Comparison of ENCODE assay signal across 16 cellular contexts in the genomic region with DNA sequence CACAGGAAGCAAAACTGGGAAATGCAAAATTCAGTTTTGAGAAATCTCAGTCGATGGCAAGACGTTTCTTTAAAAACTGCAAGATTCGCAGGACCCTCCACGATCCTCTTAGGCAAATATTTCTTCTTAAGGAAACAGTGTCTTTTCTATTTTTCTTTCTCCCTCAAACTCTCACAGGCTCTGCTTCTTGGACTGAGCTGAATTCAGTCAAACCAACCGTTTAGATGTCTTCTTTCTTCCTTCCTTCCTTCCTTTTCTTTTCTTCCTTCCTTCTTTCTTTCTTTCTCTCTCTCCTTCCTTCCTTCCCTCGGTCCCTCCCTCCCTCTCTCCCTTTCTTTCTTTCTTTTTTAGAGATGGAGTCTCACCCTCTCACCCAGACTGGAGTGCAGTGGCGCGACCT.
DNase-seq lines count a peak whose midpoint lies in the region; ATAC-seq and TF ChIP-seq lines count a peak whose summit lies in the region.
"Had no signal": no experiment of that assay in that cellular context is flagged by ENCODE, and none has a peak within 500 bp of the region (broad histone marks: within the 10 kb centered on the region; RNA-seq: fewer than 3 reads in every experiment).

No MANE protein-coding gene starts in this region.

- H4K20me1 ChIP-seq in OCI-LY3 (ENCODE audit: insufficient read depth, low read length) (no peaks in the 10 kb centered on the region), osteoblast (ENCODE audit: insufficient read depth, low read length) (peaks cover 4% of the 10 kb centered on the region)

- peak overlapping the region; percentile 52 for H3K4me2 ChIP-seq in OCI-LY3 (ENCODE audit: low read length)
- peak overlapping the region; percentile 53 for H3K4me2 ChIP-seq in osteoblast (ENCODE audit: insufficient read depth, low read length)

- no peaks in the 10 kb centered on the region for H3K36me3 Mint-ChIP-seq in type B pancreatic cell
- H3K36me3 Mint-ChIP-seq: stimulated activated effector memory CD8-positive, alpha-beta T cell treated with anti-CD3 and anti-CD28 coated beads, Interleukin-12 subunit alpha, Interleukin-12 subunit beta, amount 100 ng/mL, for 72 hours had no signal

- ATAC-seq in GM21515 (IDR thresholded peaks at IDR 0.05; ENCODE audit: unreplicated experiment) = no peak
- ATAC-seq: activated T-cell treated with anti-CD3 and anti-CD28 coated beads, Interleukin-2, amount 50 U/mL, for 72 hours; stimulated activated effector memory CD8-positive, alpha-beta T cell treated with anti-CD3 and anti-CD28 coated beads, Interleukin-12 subunit alpha, Interleukin-12 subunit beta, amount 100 ng/mL, for 72 hours had no signal

- H3K9me3 ChIP-seq in OCI-LY3 (ENCODE audit: insufficient read depth, low read length) (no peaks in the 10 kb centered on the region), duodenal mucosa (ENCODE audit: control insufficient read depth in 1 of 2, low read length in 2 of 2) (no peaks in the 10 kb centered on the region), osteoblast (ENCODE audit: low read depth, low read length) (no peaks in the 10 kb centered on the region)

- no peaks in the 10 kb centered on the region for H3K79me2 ChIP-seq in OCI-LY3 (ENCODE audit: low read length)
- H3K79me2 ChIP-seq in osteoblast (ENCODE audit: insufficient read depth, low read length) = no peaks in the 10 kb centered on the region

- TF ChIP-seq CTCF in OCI-LY3 (IDR thresholded peaks at IDR 0.05; ENCODE audit: low read depth, low read length) = no peak
- no peak for TF ChIP-seq CTCF in osteoblast (IDR thresholded peaks at IDR 0.05; ENCODE audit: extremely low read depth, low read depth, low read length)
- TF ChIP-seq CTCF in type B pancreatic cell (conservative IDR thresholded peaks at IDR 0.05) = no peak

- H3K4me1 Mint-ChIP-seq in type B pancreatic cell (ENCODE audit: unreplicated experiment) = peaks cover 25% of the 10 kb centered on the region
- H3K4me1 Mint-ChIP-seq: stimulated activated effector memory CD8-positive, alpha-beta T cell treated with anti-CD3 and anti-CD28 coated beads, Interleukin-12 subunit alpha, Interleukin-12 subunit beta, amount 100 ng/mL, for 72 hours had no signal

- peak overlapping the region; percentile 64 for H3K4me3 ChIP-seq in OCI-LY3 (ENCODE audit: low read length)
- H3K4me3 ChIP-seq in duodenal mucosa (ENCODE audit: low read depth in 1 of 2, low read length in 2 of 2) = peak overlapping the region; percentile 12 to 13
- H3K4me3 ChIP-seq in osteoblast (ENCODE audit: insufficient read depth, low read length) = peak overlapping the region; percentile 50
- H3K4me3 ChIP-seq in H7 (ENCODE audit: insufficient read depth, low read depth, low read length) = no peak overlapping the region
- H3K4me3 ChIP-seq: cardiac muscle cell had no signal

- H2AFZ ChIP-seq in OCI-LY3 (ENCODE audit: low read depth, low read length) (no peak overlapping the region; the same call in 1 of the 2 replicates), osteoblast (ENCODE audit: low read length) (no peak overlapping the region)

- H3K27me3 ChIP-seq in OCI-LY3 (ENCODE audit: low read depth, low read length) (0 out of 2 replicates have a peak, but pooled peaks cover 8% of the 10 kb centered on the region), duodenal mucosa (ENCODE audit: control insufficient read depth in 1 of 2, insufficient read depth in 2 of 2, low read length in 2 of 2) (no peaks in the 10 kb centered on the region), osteoblast (ENCODE audit: insufficient read depth, low read length) (no peaks in the 10 kb centered on the region), H7 (ENCODE audit: control insufficient read depth, insufficient read depth, low read length) (no peaks in the 10 kb centered on the region)
- H3K27me3 ChIP-seq: cardiac muscle cell had no signal

- H3K27ac ChIP-seq in OCI-LY3 (ENCODE audit: low read length) (no peak overlapping the region), duodenal mucosa (ENCODE audit: low read depth, low read length) (no peak overlapping the region), osteoblast (ENCODE audit: low read depth, low read length) (no peak overlapping the region)
- H3K27ac ChIP-seq: cardiac muscle cell had no signal

- DNase-seq in osteoblast (ENCODE audit: insufficient read length, low spot score, missing footprints) (no peak), type B pancreatic cell (ENCODE audit: extremely low spot score, unreplicated experiment) (no peak), mucosa of gallbladder (ENCODE audit: low spot score) (no peak), H7 (no peak), HPDE6-E6E7 (ENCODE audit: extremely low spot score) (no peak)
- DNase-seq: activated naive CD4-positive, alpha-beta T cell treated with anti-CD3 and anti-CD28 coated beads for 36 hours; activated T-cell treated with anti-CD3 and anti-CD28 coated beads, Interleukin-2, amount 50 U/mL, for 72 hours; effector CD4-positive, alpha-beta T cell; GF-D8; NCI-H187; SW 1271 had no signal

- no peak overlapping the region for H3K4me3 Mint-ChIP-seq in type B pancreatic cell
- H3K4me3 Mint-ChIP-seq: activated naive CD4-positive, alpha-beta T cell treated with anti-CD3 and anti-CD28 coated beads for 36 hours; activated T-cell treated with anti-CD3 and anti-CD28 coated beads, Interleukin-2, amount 50 U/mL, for 72 hours; stimulated activated effector memory CD8-positive, alpha-beta T cell treated with anti-CD3 and anti-CD28 coated beads, Interleukin-12 subunit alpha, Interleukin-12 subunit beta, amount 100 ng/mL, for 72 hours had no signal

- H3K27ac Mint-ChIP-seq in type B pancreatic cell = peak overlapping the region; percentile 13
- H3K27ac Mint-ChIP-seq: activated naive CD4-positive, alpha-beta T cell treated with anti-CD3 and anti-CD28 coated beads for 36 hours; activated T-cell treated with anti-CD3 and anti-CD28 coated beads, Interleukin-2, amount 50 U/mL, for 72 hours; stimulated activated effector memory CD8-positive, alpha-beta T cell treated with anti-CD3 and anti-CD28 coated beads, Interleukin-12 subunit alpha, Interleukin-12 subunit beta, amount 100 ng/mL, for 72 hours had no signal

- peaks cover 20% of the 10 kb centered on the region for H3K4me1 ChIP-seq in OCI-LY3 (ENCODE audit: low read length)
- peaks cover 5 to 13% of the 10 kb centered on the region in 2 donors for H3K4me1 ChIP-seq in duodenal mucosa (ENCODE audit: control insufficient read depth in 1 of 2, insufficient read depth in 2 of 2, low read length in 2 of 2)
- peaks cover 9% of the 10 kb centered on the region for H3K4me1 ChIP-seq in osteoblast (ENCODE audit: insufficient read depth, low read length)

- H3K27me3 Mint-ChIP-seq in type B pancreatic cell = no peaks in the 10 kb centered on the region

- H3K9ac ChIP-seq in OCI-LY3 (ENCODE audit: low read length) = peak overlapping the region; percentile 36; the same call in 1 of the 2 replicates
- H3K9ac ChIP-seq in duodenal mucosa (ENCODE audit: low read depth in 1 of 2, low read length in 2 of 2) = no peak overlapping the region

- H3K9me3 Mint-ChIP-seq in type B pancreatic cell = no peaks in the 10 kb centered on the region
- H3K9me3 Mint-ChIP-seq: activated naive CD4-positive, alpha-beta T cell treated with anti-CD3 and anti-CD28 coated beads for 36 hours; activated T-cell treated with anti-CD3 and anti-CD28 coated beads, Interleukin-2, amount 50 U/mL, for 72 hours; stimulated activated effector memory CD8-positive, alpha-beta T cell treated with anti-CD3 and anti-CD28 coated beads, Interleukin-12 subunit alpha, Interleukin-12 subunit beta, amount 100 ng/mL, for 72 hours had no signal

- H3K36me3 ChIP-seq in OCI-LY3 (replicated peaks; ENCODE audit: low read depth, low read length) = no peaks in the 10 kb centered on the region
- no peaks in the 10 kb centered on the region for H3K36me3 ChIP-seq in duodenal mucosa (ENCODE audit: control insufficient read depth in 1 of 2, insufficient read depth in 2 of 2, low read length in 2 of 2)
- H3K36me3 ChIP-seq in osteoblast (ENCODE audit: insufficient read depth, low read length) = no peaks in the 10 kb centered on the region
- no peaks in the 10 kb centered on the region for H3K36me3 ChIP-seq in H7 (replicated peaks; ENCODE audit: control insufficient read depth, insufficient read depth, low read length)
- H3K36me3 ChIP-seq: cardiac muscle cell had no signal
